Comparison of ENCODE assay signal across 8 cellular contexts in genomic region chr7:142873281-142873784, GRCh38. TPM values are rescaled to one million over a fixed set of nuclear protein-coding genes. Genes with fewer than 3 reads are reported as not detected.
DNase-seq lines count a peak whose midpoint lies in the region; ATAC-seq and TF ChIP-seq lines count a peak whose summit lies in the region.

No MANE protein-coding gene starts in this region.

- CTCF ChIA-PET in activated CD8-positive, alpha-beta T cell treated with anti-CD3 and anti-CD28 coated beads for 36 hours (lab: Charles Lee), result interaction anchor here (0.7 to 5.7 kb wide), 30 partner anchors 8 to 570 kb away, joined by 3 to 47 read pairs (median 4); partner anchors contain the start of gene EPHB6

- no peaks in the 10 kb centered on the region for H3K4me1 Mint-ChIP-seq in activated CD8-positive, alpha-beta T cell treated with anti-CD3 and anti-CD28 coated beads for 36 hours (ENCODE audit: low read depth)
- H3K4me1 Mint-ChIP-seq in mesothelial cell of epicardium, result no peaks in the 10 kb centered on the region

- DNase-seq in AG09309 (ENCODE audit: low read depth), result no peak
- DNase-seq in activated CD8-positive, alpha-beta T cell treated with anti-CD3 and anti-CD28 coated beads for 36 hours, result peak; percentile 58
- DNase-seq in kidney tubule cell (ENCODE audit: low spot score), result peak; percentile 17
- DNase-seq in mesothelial cell of epicardium (ENCODE audit: low spot score in 2 of 2, unreplicated experiment in 2 of 2), result no peak
- no peak for DNase-seq in KG1 (lab: John Stamatoyannopoulos, UW)
- DNase-seq in ecto neural progenitor cell (ENCODE audit: low spot score), result no peak

- TF ChIP-seq CTCF in AG09309 (IDR thresholded peaks at IDR 0.05; ENCODE audit: control insufficient read depth, insufficient read depth, low read depth, low read length, missing control alignments) (peak; percentile 50), mesothelial cell of epicardium (IDR thresholded peaks at IDR 0.05; ENCODE audit: unreplicated experiment) (no peak)
- TF ChIP-seq CTCF in activated CD8-positive, alpha-beta T cell treated with anti-CD3 and anti-CD28 coated beads for 36 hours (IDR thresholded peaks at IDR 0.05), result peak; percentile 69

- peak; percentile 58 for ATAC-seq in GM18511 (IDR thresholded peaks at IDR 0.05; ENCODE audit: unreplicated experiment)
- peak; percentile 62 for ATAC-seq in HG03469 (IDR thresholded peaks at IDR 0.05; ENCODE audit: unreplicated experiment)
- peak; percentile 91 for ATAC-seq in activated CD8-positive, alpha-beta T cell treated with anti-CD3 and anti-CD28 coated beads for 36 hours

- intact Hi-C loops in activated CD8-positive, alpha-beta T cell treated with anti-CD3 and anti-CD28 coated beads for 36 hours (cut with micrococcal nuclease), result loop anchor here (10.0 kb wide), 1 partner anchor 341 kb away; no protein-coding TSS in a partner anchor

- POLR2A ChIA-PET in activated CD8-positive, alpha-beta T cell treated with anti-CD3 and anti-CD28 coated beads for 36 hours (lab: Charles Lee), result no interaction called here

- H3K27me3 Mint-ChIP-seq in activated CD8-positive, alpha-beta T cell treated with anti-CD3 and anti-CD28 coated beads for 36 hours, result no peaks in the 10 kb centered on the region
- no peaks in the 10 kb centered on the region for H3K27me3 Mint-ChIP-seq in mesothelial cell of epicardium (ENCODE audit: low read depth)

- no peak overlapping the region for H3K4me3 Mint-ChIP-seq in activated CD8-positive, alpha-beta T cell treated with anti-CD3 and anti-CD28 coated beads for 36 hours
- H3K4me3 Mint-ChIP-seq in mesothelial cell of epicardium, result no peak overlapping the region

- no peak overlapping the region for H3K27ac Mint-ChIP-seq in activated CD8-positive, alpha-beta T cell treated with anti-CD3 and anti-CD28 coated beads for 36 hours
- H3K27ac Mint-ChIP-seq in mesothelial cell of epicardium, result no peak overlapping the region

- H3K4me3 ChIP-seq in AG09309 (ENCODE audit: control insufficient read depth, low read depth, low read length), result no peak overlapping the region

- H3K36me3 Mint-ChIP-seq in activated CD8-positive, alpha-beta T cell treated with anti-CD3 and anti-CD28 coated beads for 36 hours (ENCODE audit: low read depth), result no peaks in the 10 kb centered on the region
- peaks cover 14% of the 10 kb centered on the region for H3K36me3 Mint-ChIP-seq in mesothelial cell of epicardium

- no peaks in the 10 kb centered on the region for H3K9me3 Mint-ChIP-seq in activated CD8-positive, alpha-beta T cell treated with anti-CD3 and anti-CD28 coated beads for 36 hours
- H3K9me3 Mint-ChIP-seq in mesothelial cell of epicardium, result no peaks in the 10 kb centered on the region

RNA-seq across cellular contexts. Expression of gene TRPV6, which starts 12.2 kb away (rescaled TPM):
- total RNA-seq in activated CD8-positive, alpha-beta T cell treated with anti-CD3 and anti-CD28 coated beads for 36 hours, result not detected
- 4.2 to 5.7 TPM (median 5.6 TPM) in 3 replicates for total RNA-seq in mesothelial cell of epicardium

RNA-seq across cellular contexts. Expression of gene EPHB6, which starts 18.5 kb away (rescaled TPM):
- 1 to 10 TPM; 3.5 to 5.5 TPM for total RNA-seq in activated CD8-positive, alpha-beta T cell treated with anti-CD3 and anti-CD28 coated beads for 36 hours
- 28.0 to 30.9 TPM (median 28.9 TPM) in 3 replicates for total RNA-seq in mesothelial cell of epicardium

Comparison
In these comparisons a context has a peak if more than half of its experiments do, and no peak if none do; other contexts are left out.
1. DNase-seq: peak in activated CD8-positive, alpha-beta T cell treated with anti-CD3 and anti-CD28 coated beads for 36 hours (single experiment) and kidney tubule cell (single experiment); none in AG09309 (single experiment), mesothelial cell of epicardium (0 of 2), KG1 (single experiment) and ecto neural progenitor cell (single experiment).
2. Peak in every context shown above with its lines, with median percentiles within 50 percentile points of each other: ATAC-seq.